1 cellular context compared by ENCODE assay signal in the genomic region with DNA sequence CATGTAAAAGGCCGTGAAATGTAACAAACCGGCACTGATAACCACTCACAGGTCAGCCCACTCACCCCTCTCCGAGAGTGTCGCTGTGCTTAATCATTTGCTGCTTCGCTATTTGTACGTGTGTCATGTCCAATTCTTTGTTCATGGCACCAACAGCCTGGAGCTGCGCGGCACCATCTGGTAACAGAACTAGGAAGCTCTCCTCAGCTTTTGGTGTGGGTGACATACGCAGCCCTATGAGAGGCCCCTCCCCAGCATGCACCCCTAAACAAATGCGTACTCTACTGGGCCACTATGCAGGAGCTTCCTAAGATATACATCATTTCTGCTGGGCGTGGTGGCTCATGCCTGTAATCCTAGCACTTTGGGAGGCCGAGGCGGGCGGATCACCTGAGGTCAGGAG.
TF ChIP-seq lines count a peak whose summit lies in the region.

No MANE protein-coding gene starts in this region.

TF ChIP-seq in H1, 55 proteins besides CTCF, POLR2A, EP300 and RAD21:
- TF ChIP-seq KDM1A (IDR thresholded peaks at IDR 0.05; ENCODE audit: borderline replicate concordance, low read length) (no peak), RFX5 (IDR thresholded peaks at IDR 0.05; ENCODE audit: borderline replicate concordance, low read depth, low read length) (no peak), TBP (IDR thresholded peaks at IDR 0.05; ENCODE audit: low read depth, low read length) (no peak)
